In genomic region chr10:48523212-48523819, GRCh38 we compare ENCODE assay signal across 8 cellular contexts.
DNase-seq lines count a peak whose midpoint lies in the region; ATAC-seq and TF ChIP-seq lines count a peak whose summit lies in the region.

No MANE protein-coding gene starts in this region.

- H3K36me3 ChIP-seq in breast epithelium (no peaks in the 10 kb centered on the region), kidney epithelial cell (ENCODE audit: control insufficient read depth, insufficient read depth, low read length) (no peaks in the 10 kb centered on the region), stomach smooth muscle (ENCODE audit: control insufficient read depth in 2 of 2, insufficient read depth in 2 of 2, low read length in 2 of 2) (no peaks in the 10 kb centered on the region)

- H3K4me1 ChIP-seq in breast epithelium: peaks cover 0 to 10% of the 10 kb centered on the region in 2 donors
- H3K4me1 ChIP-seq in stomach smooth muscle (ENCODE audit: control insufficient read depth, insufficient read depth, low read length): peaks cover 28% of the 10 kb centered on the region

- H3K9me3 ChIP-seq in breast epithelium: no peaks in the 10 kb centered on the region
- H3K9me3 ChIP-seq in stomach smooth muscle (ENCODE audit: control insufficient read depth in 2 of 2, low read length in 2 of 2): no peaks in the 10 kb centered on the region

- no peak for TF ChIP-seq CTCF in HL-60 (IDR thresholded peaks at IDR 0.05; ENCODE audit: insufficient read depth, low read length)
- no peak for TF ChIP-seq CTCF in breast epithelium (IDR thresholded peaks at IDR 0.05)
- no peak for TF ChIP-seq CTCF in kidney epithelial cell (IDR thresholded peaks at IDR 0.05; ENCODE audit: insufficient read depth, low read length, poor library complexity, severe bottlenecking)

- intact Hi-C loops in breast epithelium (cut with DNase I; ENCODE audit: low total_unique reads): no loop called here

- no peak for TF ChIP-seq POLR2A in breast epithelium (IDR thresholded peaks at IDR 0.05)

- H3K4me3 ChIP-seq in HL-60 (replicated peaks; ENCODE audit: insufficient read depth, low read length): peak overlapping the region; percentile 33
- H3K4me3 ChIP-seq in breast epithelium: peak overlapping the region; percentile 39 to 66 (median 52)
- H3K4me3 ChIP-seq in kidney epithelial cell (ENCODE audit: low read depth, low read length): peak overlapping the region; percentile 50
- peak overlapping the region; percentile 13 to 69 for H3K4me3 ChIP-seq in stomach smooth muscle (ENCODE audit: low read length in 2 of 2)

- ATAC-seq in GM18519 (IDR thresholded peaks at IDR 0.05; ENCODE audit: low FRiP score, unreplicated experiment): no peak

- peak overlapping the region in 1 of 2 donors; percentile 26 for H3K9ac ChIP-seq in stomach smooth muscle (ENCODE audit: low read length in 2 of 2)

- peaks cover 5% of the 10 kb centered on the region for H3K27me3 ChIP-seq in HL-60 (ENCODE audit: insufficient read depth, poor library complexity, severe bottlenecking)
- no peaks in the 10 kb centered on the region for H3K27me3 ChIP-seq in breast epithelium
- no peaks in the 10 kb centered on the region for H3K27me3 ChIP-seq in kidney epithelial cell (ENCODE audit: control insufficient read depth, insufficient read depth, low read length)
- H3K27me3 ChIP-seq in stomach smooth muscle (ENCODE audit: control insufficient read depth in 1 of 2, insufficient read depth in 2 of 2, low read length in 2 of 2): no peaks in the 10 kb centered on the region

- DNase-seq in HL-60 (ENCODE audit: low read depth in 1 of 2, low spot score in 1 of 2) (no peak), breast epithelium (ENCODE audit: low spot score in 2 of 2) (peak in 1 of 2 donors; percentile 28), kidney epithelial cell (ENCODE audit: low read depth) (peak; percentile 18), activated gamma-delta T cell (lab: John Stamatoyannopoulos, UW) (no peak), Ammon's horn (ENCODE audit: low spot score) (no peak), activated gamma-delta T cell treated with Interleukin-2 at 50 U/mL for 16 hours (no peak)

- H3K27ac ChIP-seq in HL-60 (replicated peaks) (0 out of 2 replicates have a peak overlapping the region, but pooled peaks have one; percentile 28), breast epithelium (no peak overlapping the region), stomach smooth muscle (ENCODE audit: low read length) (no peak overlapping the region)
